ENCODE assay signal across 35 cellular contexts in the genomic region with DNA sequence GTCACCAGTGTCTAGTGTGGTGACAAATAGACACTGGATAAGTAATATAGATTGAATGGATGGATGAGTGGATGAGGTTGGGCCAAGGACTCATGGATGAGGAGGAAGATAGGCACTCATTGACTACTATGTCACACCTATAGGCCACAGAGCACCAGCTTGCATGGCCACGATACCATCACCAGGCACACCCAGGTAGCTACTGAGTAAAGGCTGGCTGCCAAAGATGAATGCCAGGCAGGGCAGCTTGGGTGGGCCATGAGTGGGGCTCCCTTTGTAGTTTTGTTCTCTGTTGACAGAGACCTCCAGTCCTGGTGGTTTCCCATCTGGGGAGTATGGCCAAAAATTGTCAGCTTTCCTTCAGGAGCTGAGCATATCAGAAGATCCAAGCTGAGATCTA. TPM values are rescaled to one million over a fixed set of nuclear protein-coding genes. Genes with fewer than 3 reads are reported as not detected.
"Had no signal": no experiment of that assay in that cellular context is flagged by ENCODE, and none has a peak within 500 bp of the region (broad histone marks: within the 10 kb centered on the region; RNA-seq: fewer than 3 reads in every experiment).

No MANE protein-coding gene starts in this region.

- H3K4me1 ChIP-seq: adrenal gland, breast epithelium, gastroesophageal sphincter, heart right ventricle had no signal

- H3K4me3 Mint-ChIP-seq: activated CD4-positive, alpha-beta T cell treated with anti-CD3 and anti-CD28 coated beads for 36 hours; activated CD4-positive, alpha-beta T cell treated with anti-CD3 and anti-CD28 coated beads, Interleukin-2, amount 10 ng/mL, durations not matched to agents 24 days and 14 days; activated CD8-positive, alpha-beta T cell treated with anti-CD3 and anti-CD28 coated beads for 36 hours; activated naive CD4-positive, alpha-beta T cell treated with anti-CD3 and anti-CD28 coated beads, Interleukin-2, amount 50 U/mL, for 24 hours; activated naive CD8-positive, alpha-beta T cell treated with anti-CD3 and anti-CD28 coated beads for 36 hours; activated naive CD8-positive, alpha-beta T cell treated with anti-CD3 and anti-CD28 coated beads, Interleukin-2, amount 50 U/mL, for 24 hours; activated T-cell treated with anti-CD3 and anti-CD28 coated beads, Interleukin-2, amount 50 U/mL, for 4 hours; activated T-helper 17 cell treated with anti-CD3 and anti-CD28 coated beads, Interleukin-2, amount 50 U/mL, for 72 hours; brain; central memory CD8-positive, alpha-beta T cell; dendritic cell treated with granulocyte-macrophage colony-stimulating factor and Interleukin-4, amounts not matched to agents 40 ng/mL and 50 ng/mL, for 4 days; effector memory CD8-positive, alpha-beta T cell; T-helper 17 cell; T-helper 2 cell treated with Interferon-gamma antibody and Interleukin-4, amounts not matched to agents 5 μg/mL and 100 μg/mL, for 36 hours had no signal

- H3K36me3 Mint-ChIP-seq: activated naive CD4-positive, alpha-beta T cell treated with anti-CD3 and anti-CD28 coated beads, Interleukin-2, amount 50 U/mL, for 24 hours; activated naive CD8-positive, alpha-beta T cell treated with anti-CD3 and anti-CD28 coated beads for 36 hours had no signal

- H3K27ac Mint-ChIP-seq: activated CD4-positive, alpha-beta T cell treated with anti-CD3 and anti-CD28 coated beads for 36 hours; activated CD4-positive, alpha-beta T cell treated with anti-CD3 and anti-CD28 coated beads, Interleukin-2, amount 10 ng/mL, durations not matched to agents 24 days and 14 days; activated CD8-positive, alpha-beta T cell treated with anti-CD3 and anti-CD28 coated beads for 36 hours; activated naive CD4-positive, alpha-beta T cell treated with anti-CD3 and anti-CD28 coated beads, Interleukin-2, amount 50 U/mL, for 24 hours; activated naive CD8-positive, alpha-beta T cell treated with anti-CD3 and anti-CD28 coated beads for 36 hours; activated naive CD8-positive, alpha-beta T cell treated with anti-CD3 and anti-CD28 coated beads, Interleukin-2, amount 50 U/mL, for 24 hours; activated T-helper 17 cell treated with anti-CD3 and anti-CD28 coated beads, Interleukin-2, amount 50 U/mL, for 72 hours; brain; dendritic cell treated with granulocyte-macrophage colony-stimulating factor and Interleukin-4, amounts not matched to agents 40 ng/mL and 50 ng/mL, for 4 days; effector memory CD8-positive, alpha-beta T cell; T-helper 17 cell; T-helper 2 cell treated with Interferon-gamma antibody and Interleukin-4, amounts not matched to agents 5 μg/mL and 100 μg/mL, for 36 hours had no signal

- H3K9me3 Mint-ChIP-seq: activated CD4-positive, alpha-beta T cell treated with anti-CD3 and anti-CD28 coated beads, Interleukin-2, amount 10 ng/mL, durations not matched to agents 24 days and 14 days; activated naive CD4-positive, alpha-beta T cell treated with anti-CD3 and anti-CD28 coated beads, Interleukin-2, amount 50 U/mL, for 24 hours; activated naive CD8-positive, alpha-beta T cell treated with anti-CD3 and anti-CD28 coated beads, Interleukin-2, amount 50 U/mL, for 24 hours; activated T-helper 17 cell treated with anti-CD3 and anti-CD28 coated beads, Interleukin-2, amount 50 U/mL, for 72 hours; central memory CD8-positive, alpha-beta T cell; effector memory CD8-positive, alpha-beta T cell; T-helper 2 cell treated with Interferon-gamma antibody and Interleukin-4, amounts not matched to agents 5 μg/mL and 100 μg/mL, for 36 hours had no signal

- H3K27ac ChIP-seq: adrenal gland, ascending aorta, breast epithelium, coronary artery, esophagus muscularis mucosa, foreskin keratinocyte, gastroesophageal sphincter, heart right ventricle had no signal

- H3K27me3 Mint-ChIP-seq: activated naive CD8-positive, alpha-beta T cell treated with anti-CD3 and anti-CD28 coated beads for 36 hours had no signal

- H3K27me3 ChIP-seq: ascending aorta, breast epithelium, esophagus muscularis mucosa, foreskin keratinocyte had no signal

- H3K36me3 ChIP-seq: adrenal gland, ascending aorta, breast epithelium, esophagus muscularis mucosa, gastroesophageal sphincter, heart right ventricle had no signal

- H3K4me3 ChIP-seq: adrenal gland, ascending aorta, breast epithelium, coronary artery, esophagus muscularis mucosa, gastroesophageal sphincter, heart right ventricle had no signal

- DNase-seq: activated CD4-positive, alpha-beta T cell treated with anti-CD3 and anti-CD28 coated beads for 36 hours; activated CD4-positive, alpha-beta T cell treated with anti-CD3 and anti-CD28 coated beads, Interleukin-2, amount 10 ng/mL, durations not matched to agents 24 days and 14 days; activated CD4-positive, alpha-beta T cell treated with anti-CD3 and anti-CD28 coated beads, Interleukin-2, amount 50 U/mL, for 4 hours; activated CD4-positive, CD25-positive, alpha-beta regulatory T cell; activated CD4-positive, CD25-positive, alpha-beta regulatory T cell treated with anti-CD3 and anti-CD28 coated beads, Interleukin-2, amount 50 U/mL, for 72 hours; activated CD8-positive, alpha-beta memory T cell treated with anti-CD3 and anti-CD28 coated beads for 24 hours; activated CD8-positive, alpha-beta T cell treated with anti-CD3 and anti-CD28 coated beads for 36 hours; activated gamma-delta T cell; activated naive CD4-positive, alpha-beta T cell; activated naive CD8-positive, alpha-beta T cell treated with anti-CD3 and anti-CD28 coated beads for 36 hours; activated naive CD8-positive, alpha-beta T cell treated with anti-CD3 and anti-CD28 coated beads, Interleukin-2, amount 50 U/mL, for 24 hours; activated T-cell treated with anti-CD3 and anti-CD28 coated beads, Interleukin-2, amount 50 U/mL, for 4 hours; adrenal gland; effector CD4-positive, alpha-beta T cell; effector memory CD8-positive, alpha-beta T cell; erythroblast; foreskin keratinocyte; heart right ventricle; T-helper 1 cell; T-helper 17 cell; T1000 had no signal

RNA-seq across cellular contexts. Expression of a gene that starts 11.2 kb away (rescaled TPM):
- total RNA-seq: activated CD4-positive, alpha-beta T cell treated with anti-CD3 and anti-CD28 coated beads for 36 hours; activated CD4-positive, alpha-beta T cell treated with anti-CD3 and anti-CD28 coated beads, Interleukin-2, amount 10 ng/mL, durations not matched to agents 24 days and 14 days; activated CD8-positive, alpha-beta T cell treated with anti-CD3 and anti-CD28 coated beads for 36 hours; activated naive CD8-positive, alpha-beta T cell treated with anti-CD3 and anti-CD28 coated beads for 36 hours; activated T-cell treated with anti-CD3 and anti-CD28 coated beads, Interleukin-2, amount 50 U/mL, for 4 hours; activated T-helper 17 cell treated with anti-CD3 and anti-CD28 coated beads, Interleukin-2, amount 50 U/mL, for 72 hours; adrenal gland; ascending aorta; cardiac septum; cerebellum; esophagus muscularis mucosa; foreskin keratinocyte; gastroesophageal sphincter; glomerular endothelial cell; heart right ventricle; T-helper 17 cell had no signal
- polyA plus RNA-seq: adrenal gland, foreskin keratinocyte, heart right ventricle had no signal

RNA-seq across cellular contexts. Expression of a gene that starts 34.9 kb away (rescaled TPM):
- total RNA-seq: activated CD4-positive, alpha-beta T cell treated with anti-CD3 and anti-CD28 coated beads for 36 hours; activated CD4-positive, alpha-beta T cell treated with anti-CD3 and anti-CD28 coated beads, Interleukin-2, amount 10 ng/mL, durations not matched to agents 24 days and 14 days; activated CD8-positive, alpha-beta T cell treated with anti-CD3 and anti-CD28 coated beads for 36 hours; activated naive CD8-positive, alpha-beta T cell treated with anti-CD3 and anti-CD28 coated beads for 36 hours; activated T-cell treated with anti-CD3 and anti-CD28 coated beads, Interleukin-2, amount 50 U/mL, for 4 hours; activated T-helper 17 cell treated with anti-CD3 and anti-CD28 coated beads, Interleukin-2, amount 50 U/mL, for 72 hours; adrenal gland; ascending aorta; breast epithelium; cardiac septum; cerebellum; esophagus muscularis mucosa; foreskin keratinocyte; gastroesophageal sphincter; glomerular endothelial cell; heart right ventricle; T-helper 17 cell had no signal
- polyA plus RNA-seq: adrenal gland, foreskin keratinocyte, heart right ventricle had no signal

RNA-seq across cellular contexts. Expression of a gene that starts 41.0 kb away (rescaled TPM):
- total RNA-seq: activated CD4-positive, alpha-beta T cell treated with anti-CD3 and anti-CD28 coated beads for 36 hours; activated CD4-positive, alpha-beta T cell treated with anti-CD3 and anti-CD28 coated beads, Interleukin-2, amount 10 ng/mL, durations not matched to agents 24 days and 14 days; activated CD8-positive, alpha-beta T cell treated with anti-CD3 and anti-CD28 coated beads for 36 hours; activated naive CD8-positive, alpha-beta T cell treated with anti-CD3 and anti-CD28 coated beads for 36 hours; activated T-helper 17 cell treated with anti-CD3 and anti-CD28 coated beads, Interleukin-2, amount 50 U/mL, for 72 hours; ascending aorta; cardiac septum; cerebellum; foreskin keratinocyte; glomerular endothelial cell; heart right ventricle; T-helper 17 cell had no signal
- polyA plus RNA-seq: adrenal gland, heart right ventricle had no signal

RNA-seq across cellular contexts. Expression of a gene that starts 53.1 kb away (rescaled TPM):
- total RNA-seq: activated CD4-positive, alpha-beta T cell treated with anti-CD3 and anti-CD28 coated beads for 36 hours; activated CD4-positive, alpha-beta T cell treated with anti-CD3 and anti-CD28 coated beads, Interleukin-2, amount 10 ng/mL, durations not matched to agents 24 days and 14 days; activated CD8-positive, alpha-beta T cell treated with anti-CD3 and anti-CD28 coated beads for 36 hours; activated naive CD8-positive, alpha-beta T cell treated with anti-CD3 and anti-CD28 coated beads for 36 hours; activated T-cell treated with anti-CD3 and anti-CD28 coated beads, Interleukin-2, amount 50 U/mL, for 4 hours; activated T-helper 17 cell treated with anti-CD3 and anti-CD28 coated beads, Interleukin-2, amount 50 U/mL, for 72 hours; adrenal gland; ascending aorta; breast epithelium; cardiac septum; cerebellum; esophagus muscularis mucosa; foreskin keratinocyte; gastroesophageal sphincter; glomerular endothelial cell; heart right ventricle; T-helper 17 cell had no signal
- polyA plus RNA-seq: adrenal gland, foreskin keratinocyte, heart right ventricle had no signal

RNA-seq across cellular contexts. Expression of a gene that starts 57.9 kb away (rescaled TPM):
- total RNA-seq: activated CD4-positive, alpha-beta T cell treated with anti-CD3 and anti-CD28 coated beads for 36 hours; activated CD8-positive, alpha-beta T cell treated with anti-CD3 and anti-CD28 coated beads for 36 hours; activated naive CD8-positive, alpha-beta T cell treated with anti-CD3 and anti-CD28 coated beads for 36 hours; activated T-cell treated with anti-CD3 and anti-CD28 coated beads, Interleukin-2, amount 50 U/mL, for 4 hours; cardiac septum; cerebellum; glomerular endothelial cell had no signal
